Comparison of ENCODE assay signal across 8 cellular contexts in the genomic region with DNA sequence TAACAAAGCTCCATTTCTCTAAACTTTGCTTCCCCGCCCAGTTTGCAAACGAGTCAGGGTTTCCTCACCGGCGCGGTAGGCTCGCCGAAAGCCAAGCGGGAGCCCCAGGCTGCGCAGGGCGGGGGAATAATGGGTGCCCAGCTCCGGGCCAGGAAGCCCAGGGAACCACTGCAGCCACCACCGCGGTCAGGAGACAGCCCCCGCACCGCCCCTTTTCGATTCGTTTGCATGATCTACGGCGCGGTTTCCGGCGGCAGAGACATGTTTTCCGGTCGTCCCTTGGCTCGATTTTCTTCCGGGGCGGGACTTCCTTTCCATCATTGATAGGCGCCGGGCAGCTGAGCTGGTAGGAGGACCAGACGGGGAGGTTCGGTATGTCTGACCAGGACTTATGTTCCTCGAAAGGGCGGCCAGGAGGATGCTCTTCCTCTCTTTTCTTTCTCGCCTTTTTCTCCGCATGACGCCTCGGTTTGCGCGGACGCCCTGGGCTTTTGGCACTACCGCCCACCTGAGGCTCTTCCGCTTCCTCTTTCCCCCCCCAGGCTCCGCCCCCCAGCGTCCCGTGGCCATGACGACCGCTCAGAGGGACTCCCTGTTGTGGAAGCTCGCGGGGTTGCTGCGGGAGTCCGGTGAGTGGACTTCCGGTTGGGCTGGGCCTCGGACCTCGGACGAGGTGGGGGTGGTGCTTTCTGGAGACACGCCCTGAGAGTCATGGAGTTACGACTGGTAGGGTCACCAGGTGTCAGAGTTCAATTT.
DNase-seq lines count a peak whose midpoint lies in the region; ATAC-seq and TF ChIP-seq lines count a peak whose summit lies in the region.

A gene with protein sequence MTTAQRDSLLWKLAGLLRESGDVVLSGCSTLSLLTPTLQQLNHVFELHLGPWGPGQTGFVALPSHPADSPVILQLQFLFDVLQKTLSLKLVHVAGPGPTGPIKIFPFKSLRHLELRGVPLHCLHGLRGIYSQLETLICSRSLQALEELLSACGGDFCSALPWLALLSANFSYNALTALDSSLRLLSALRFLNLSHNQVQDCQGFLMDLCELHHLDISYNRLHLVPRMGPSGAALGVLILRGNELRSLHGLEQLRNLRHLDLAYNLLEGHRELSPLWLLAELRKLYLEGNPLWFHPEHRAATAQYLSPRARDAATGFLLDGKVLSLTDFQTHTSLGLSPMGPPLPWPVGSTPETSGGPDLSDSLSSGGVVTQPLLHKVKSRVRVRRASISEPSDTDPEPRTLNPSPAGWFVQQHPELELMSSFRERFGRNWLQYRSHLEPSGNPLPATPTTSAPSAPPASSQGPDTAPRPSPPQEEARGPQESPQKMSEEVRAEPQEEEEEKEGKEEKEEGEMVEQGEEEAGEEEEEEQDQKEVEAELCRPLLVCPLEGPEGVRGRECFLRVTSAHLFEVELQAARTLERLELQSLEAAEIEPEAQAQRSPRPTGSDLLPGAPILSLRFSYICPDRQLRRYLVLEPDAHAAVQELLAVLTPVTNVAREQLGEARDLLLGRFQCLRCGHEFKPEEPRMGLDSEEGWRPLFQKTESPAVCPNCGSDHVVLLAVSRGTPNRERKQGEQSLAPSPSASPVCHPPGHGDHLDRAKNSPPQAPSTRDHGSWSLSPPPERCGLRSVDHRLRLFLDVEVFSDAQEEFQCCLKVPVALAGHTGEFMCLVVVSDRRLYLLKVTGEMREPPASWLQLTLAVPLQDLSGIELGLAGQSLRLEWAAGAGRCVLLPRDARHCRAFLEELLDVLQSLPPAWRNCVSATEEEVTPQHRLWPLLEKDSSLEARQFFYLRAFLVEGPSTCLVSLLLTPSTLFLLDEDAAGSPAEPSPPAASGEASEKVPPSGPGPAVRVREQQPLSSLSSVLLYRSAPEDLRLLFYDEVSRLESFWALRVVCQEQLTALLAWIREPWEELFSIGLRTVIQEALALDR (plus strand): TSS at position 306 of the 756 bp plus-strand sequence. CDS start 263 bp downstream, at position 569.

- peak within 1 kb of the TSS; percentile 47 for H3K4me2 ChIP-seq in MM.1S (ENCODE audit: low read depth, low read length)

- H3K9me3 ChIP-seq in ES-I3 (ENCODE audit: control insufficient read depth, insufficient read depth, low read length) (no peaks in the 10 kb centered on the region), HAP-1 (no peaks in the 10 kb centered on the region), MM.1S (replicated peaks; ENCODE audit: insufficient read depth, low read length) (no peaks in the 10 kb centered on the region)

- H3K4me1 ChIP-seq in ES-I3 (ENCODE audit: insufficient read depth, low read length), result peaks cover 16% of the 10 kb centered on the region
- peaks cover 8% of the 10 kb centered on the region for H3K4me1 ChIP-seq in HAP-1
- H3K4me1 ChIP-seq in MM.1S (ENCODE audit: low read length), result peaks cover 5% of the 10 kb centered on the region

- peak; percentile 96 for ATAC-seq in stimulated activated naive CD8-positive, alpha-beta T cell treated with anti-CD3 and anti-CD28 coated beads, Interleukin-15, amount 100 ng/mL, for 72 hours

- peak within 1 kb of the TSS; percentile 71 for H2AFZ ChIP-seq in MM.1S (ENCODE audit: low read length)

- peak within 1 kb of the TSS; percentile 98 for H3K4me3 Mint-ChIP-seq in nephron progenitor cell
- H3K4me3 Mint-ChIP-seq in stimulated activated naive CD8-positive, alpha-beta T cell treated with anti-CD3 and anti-CD28 coated beads, Interleukin-15, amount 100 ng/mL, for 72 hours, result peak within 1 kb of the TSS; percentile 88 to 95

- H3K36me3 Mint-ChIP-seq in nephron progenitor cell (ENCODE audit: low read depth), result peaks cover 4% of the 10 kb centered on the region

- H3F3A ChIP-seq in MM.1S (ENCODE audit: insufficient read depth, low read length), result peaks cover 7% of the 10 kb centered on the region; the same call in 1 of the 2 replicates

- peak within 1 kb of the TSS; percentile 82 for H3K4me3 ChIP-seq in HAP-1
- H3K4me3 ChIP-seq in MM.1S (ENCODE audit: low read length), result peak within 1 kb of the TSS; percentile 65

- TF ChIP-seq CTCF in MM.1S (IDR thresholded peaks at IDR 0.05; ENCODE audit: low read length), result no peak
- no peak for TF ChIP-seq CTCF in nephron progenitor cell (IDR thresholded peaks at IDR 0.05)

- H3K9ac ChIP-seq in ES-I3 (ENCODE audit: low read depth, low read length), result peak within 1 kb of the TSS; percentile 82
- peak within 1 kb of the TSS; percentile 63 for H3K9ac ChIP-seq in MM.1S (ENCODE audit: low read length)

- peak; percentile 95 to 98 for DNase-seq in HAP-1 (ENCODE audit: low spot score in 2 of 2)
- peak; percentile 95 for DNase-seq in MM.1S
- DNase-seq in SIG-M5 (lab: John Stamatoyannopoulos, UW), result peak; percentile 31
- peak; percentile 74 for DNase-seq in activated gamma-delta T cell (lab: John Stamatoyannopoulos, UW)
- DNase-seq in fibroblast of the conjunctiva (ENCODE audit: low read depth), result peak; percentile 96
- DNase-seq in nephron progenitor cell, result peak; percentile 95
- DNase-seq in stimulated activated naive CD8-positive, alpha-beta T cell treated with anti-CD3 and anti-CD28 coated beads, Interleukin-15, amount 100 ng/mL, for 72 hours, result peak; percentile 82 to 90

- peak within 1 kb of the TSS; percentile 62; the same call in 1 of the 2 replicates for H3K27ac ChIP-seq in MM.1S (ENCODE audit: low read length)

- H3K27me3 Mint-ChIP-seq in nephron progenitor cell (ENCODE audit: low read depth, poor library complexity), result peaks cover 15% of the 10 kb centered on the region
- H3K27me3 Mint-ChIP-seq in stimulated activated naive CD8-positive, alpha-beta T cell treated with anti-CD3 and anti-CD28 coated beads, Interleukin-15, amount 100 ng/mL, for 72 hours, result peaks cover 8% of the 10 kb centered on the region

- in situ Hi-C loops in HAP-1 (cut with MboI; ENCODE audit: low sequenced_read_pairs), result no loop called here

- H3K27me3 ChIP-seq in HAP-1 (ENCODE audit: low read depth), result no peaks in the 10 kb centered on the region
- no peaks in the 10 kb centered on the region for H3K27me3 ChIP-seq in MM.1S (replicated peaks; ENCODE audit: insufficient read depth, low read length)

- H3K36me3 ChIP-seq in ES-I3 (ENCODE audit: insufficient read depth, low read length) (no peaks in the 10 kb centered on the region), HAP-1 (replicated peaks) (no peaks in the 10 kb centered on the region), MM.1S (replicated peaks; ENCODE audit: insufficient read depth, low read length) (no peaks in the 10 kb centered on the region)

- no peaks in the 10 kb centered on the region for H3K9me3 Mint-ChIP-seq in nephron progenitor cell
- H3K9me3 Mint-ChIP-seq in stimulated activated naive CD8-positive, alpha-beta T cell treated with anti-CD3 and anti-CD28 coated beads, Interleukin-15, amount 100 ng/mL, for 72 hours, result no peaks in the 10 kb centered on the region

- H3K9me2 ChIP-seq in MM.1S (replicated peaks; ENCODE audit: insufficient read depth, low read length), result no peaks in the 10 kb centered on the region

- H3K4me1 Mint-ChIP-seq in nephron progenitor cell, result peaks cover 43% of the 10 kb centered on the region
- H3K4me1 Mint-ChIP-seq in stimulated activated naive CD8-positive, alpha-beta T cell treated with anti-CD3 and anti-CD28 coated beads, Interleukin-15, amount 100 ng/mL, for 72 hours, result peaks cover 22% of the 10 kb centered on the region

- H3K27ac Mint-ChIP-seq in nephron progenitor cell, result peak within 1 kb of the TSS; percentile 99
- H3K27ac Mint-ChIP-seq in stimulated activated naive CD8-positive, alpha-beta T cell treated with anti-CD3 and anti-CD28 coated beads, Interleukin-15, amount 100 ng/mL, for 72 hours, result peak within 1 kb of the TSS; percentile 91 to 97

- no peaks in the 10 kb centered on the region for H4K20me1 ChIP-seq in MM.1S (ENCODE audit: insufficient read depth, low read length)

- no peaks in the 10 kb centered on the region for H3K79me2 ChIP-seq in MM.1S (ENCODE audit: low read length)

Comparison
In these comparisons a context has a peak if more than half of its experiments do, and no peak if none do; other contexts are left out.
1. Peak in every context shown above with its lines: DNase-seq, ATAC-seq, H3K4me3 ChIP-seq and H3K27ac ChIP-seq.
2. DNase-seq: peak in every context shown above with its lines; median percentile 96 in HAP-1; 96 in fibroblast of the conjunctiva; 95 in MM.1S; 95 in nephron progenitor cell; 86 in stimulated activated naive CD8-positive, alpha-beta T cell treated with anti-CD3 and anti-CD28 coated beads, Interleukin-15, amount 100 ng/mL, for 72 hours; 74 in activated gamma-delta T cell; 31 in SIG-M5.